In the genomic region with DNA sequence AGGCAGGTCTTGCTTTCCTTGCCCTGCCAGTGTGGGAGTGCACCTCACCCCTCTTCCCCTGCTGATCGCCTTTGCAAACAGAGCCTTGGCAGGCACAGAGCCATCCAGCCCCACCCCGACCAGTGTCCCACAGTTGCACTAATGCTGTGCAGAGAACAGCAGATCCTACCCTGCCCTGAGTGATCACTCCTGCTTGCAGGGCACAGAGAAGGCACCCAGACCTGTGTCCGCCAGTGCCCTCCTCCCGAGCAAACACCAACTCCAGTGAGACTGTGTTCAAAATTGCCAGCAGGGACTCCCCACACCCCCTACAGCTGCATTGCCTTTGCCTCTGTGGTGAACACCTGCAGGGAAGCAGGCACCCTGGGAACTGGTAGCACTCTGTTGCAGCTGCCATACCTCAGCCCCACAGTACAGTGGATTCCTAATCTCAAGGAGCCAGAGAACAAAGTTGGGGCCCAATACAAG, we compare ENCODE assay signal across 26 cellular contexts.
A peak's percentile ranks its signal among the peaks of the same experiment; 100 is the strongest.
DNase-seq lines count a peak whose midpoint lies in the region; ATAC-seq, FAIRE-seq and TF ChIP-seq lines count a peak whose summit lies in the region.
"Had no signal": no experiment of that assay in that cellular context is flagged by ENCODE, and none has a peak within 500 bp of the region (broad histone marks: within the 10 kb centered on the region; RNA-seq: fewer than 3 reads in every experiment).

No MANE protein-coding gene starts in this region.

- no peak overlapping the region for H3K27ac Mint-ChIP-seq in activated CD8-positive, alpha-beta T cell treated with anti-CD3 and anti-CD28 coated beads, Interleukin-2, amount 10 ng/mL, durations not matched to agents 7 days and 5 days
- H3K27ac Mint-ChIP-seq in neural crest cell (ENCODE audit: unreplicated experiment) (peak overlapping the region; percentile 40), MCF 10A (ENCODE audit: low read depth, unreplicated experiment) (no peak overlapping the region)
- H3K27ac Mint-ChIP-seq: CD4-positive, alpha-beta T cell; mesothelial cell of epicardium; T-helper 1 cell treated with Interleukin-12 subunit alpha and Interleukin-12 subunit beta and Interleukin-4 antibody, amounts not matched to agents 30 μg/mL and 1 μg/mL, for 36 hours had no signal

- no TSS peak for BruUV-seq in MCF 10A (replicated peaks; lab: Mats Ljungman, UMichigan)

- TF ChIP-seq CTCF in neural crest cell (conservative IDR thresholded peaks at IDR 0.05) (no peak), MCF 10A (IDR thresholded peaks at IDR 0.05; ENCODE audit: unreplicated experiment) (no peak), D721Med (IDR thresholded peaks at IDR 0.05; ENCODE audit: insufficient read depth, missing control alignments) (no peak)

- no peaks in the 10 kb centered on the region for H3K36me3 Mint-ChIP-seq in activated CD8-positive, alpha-beta T cell treated with anti-CD3 and anti-CD28 coated beads, Interleukin-2, amount 10 ng/mL, durations not matched to agents 7 days and 5 days (ENCODE audit: low read depth)
- H3K36me3 Mint-ChIP-seq in neural crest cell (ENCODE audit: low read depth) (no peaks in the 10 kb centered on the region), MCF 10A (ENCODE audit: insufficient read depth, unreplicated experiment) (no peaks in the 10 kb centered on the region)
- H3K36me3 Mint-ChIP-seq: mesothelial cell of epicardium had no signal

- peak; percentile 47 for DNase-seq in COLO668 (lab: John Stamatoyannopoulos, UW; ENCODE audit: unreplicated experiment)
- DNase-seq in HT-29 (ENCODE audit: low spot score) = peak; percentile 33
- DNase-seq in activated CD8-positive, alpha-beta T cell treated with anti-CD3 and anti-CD28 coated beads, Interleukin-2, amount 10 ng/mL, durations not matched to agents 7 days and 5 days = peak; percentile 22
- no peak for DNase-seq in neural crest cell (ENCODE audit: low read depth, low spot score)
- DNase-seq in MCF 10A (ENCODE audit: unreplicated experiment) = no peak
- DNase-seq in D721Med (ENCODE audit: insufficient read length, low spot score) = no peak
- DNase-seq: activated CD4-positive, alpha-beta T cell treated with anti-CD3 and anti-CD28 coated beads, Interleukin-2, amount 50 U/mL, for 4 hours; activated naive CD4-positive, alpha-beta T cell treated with Interleukin-2 at 50 U/mL for 16 hours; CD4-positive, alpha-beta T cell; DMS79; head of caudate nucleus; left cardiac atrium; NCI-H1092 treated with DMSO at 0.1 percent for 48 hours; NCI-H2171 treated with DMSO at 0.1 percent for 48 hours; PC-3; psoas muscle; SJCRH30; stimulated activated CD4-positive, alpha-beta T cell treated with anti-CD3 and anti-CD28 coated beads, Interleukin-2, amount 100 ng/mL, for 24 hours; stimulated activated naive CD4-positive, alpha-beta T cell treated with Interleukin-2 at 50 U/mL for 16 hours had no signal

- H3K4me3 Mint-ChIP-seq in activated CD8-positive, alpha-beta T cell treated with anti-CD3 and anti-CD28 coated beads, Interleukin-2, amount 10 ng/mL, durations not matched to agents 7 days and 5 days = no peak overlapping the region
- H3K4me3 Mint-ChIP-seq in neural crest cell (no peak overlapping the region), MCF 10A (ENCODE audit: unreplicated experiment) (no peak overlapping the region)
- H3K4me3 Mint-ChIP-seq: mesothelial cell of epicardium; T-helper 1 cell treated with Interleukin-12 subunit alpha and Interleukin-12 subunit beta and Interleukin-4 antibody, amounts not matched to agents 30 μg/mL and 1 μg/mL, for 36 hours had no signal

- intact Hi-C loops in MCF 10A (cut with micrococcal nuclease) = no loop called here

- FAIRE-seq in D721Med (lab: Jason Lieb, UNC) = no peak
- FAIRE-seq: colon, GM12891, HTR-8/SVneo had no signal

- H3K9me3 Mint-ChIP-seq in activated CD8-positive, alpha-beta T cell treated with anti-CD3 and anti-CD28 coated beads, Interleukin-2, amount 10 ng/mL, durations not matched to agents 7 days and 5 days (ENCODE audit: insufficient read depth) = no peaks in the 10 kb centered on the region
- H3K9me3 Mint-ChIP-seq in neural crest cell (no peaks in the 10 kb centered on the region), MCF 10A (ENCODE audit: unreplicated experiment) (no peaks in the 10 kb centered on the region)
- H3K9me3 Mint-ChIP-seq: CD4-positive, alpha-beta T cell; T-helper 1 cell treated with Interleukin-12 subunit alpha and Interleukin-12 subunit beta and Interleukin-4 antibody, amounts not matched to agents 30 μg/mL and 1 μg/mL, for 36 hours had no signal

- CTCF ChIA-PET in activated CD8-positive, alpha-beta T cell treated with anti-CD3 and anti-CD28 coated beads, Interleukin-2, amount 10 ng/mL, durations not matched to agents 7 days and 5 days (lab: Charles Lee) = no interaction called here
- CTCF ChIA-PET in MCF 10A (lab: Yijun Ruan, JAX) = interaction anchor here (0.6 kb wide), 2 partner anchors 96 to 757 kb away, joined by 3 read pairs; no protein-coding TSS in a partner anchor

- POLR2A ChIA-PET in activated CD8-positive, alpha-beta T cell treated with anti-CD3 and anti-CD28 coated beads, Interleukin-2, amount 10 ng/mL, durations not matched to agents 7 days and 5 days (lab: Charles Lee) = interaction anchor here (1.9 kb wide), 1 partner anchor 93 kb away, joined by 6 read pairs; a partner anchor contains a TSS
- POLR2A ChIA-PET in MCF 10A (lab: Yijun Ruan, JAX) = interaction anchor here (0.6 kb wide), 1 partner anchor 1292 kb away, joined by 3 read pairs; no protein-coding TSS in a partner anchor

- H3K4me1 Mint-ChIP-seq in activated CD8-positive, alpha-beta T cell treated with anti-CD3 and anti-CD28 coated beads, Interleukin-2, amount 10 ng/mL, durations not matched to agents 7 days and 5 days (ENCODE audit: low read depth) = peaks cover 19% of the 10 kb centered on the region
- H3K4me1 Mint-ChIP-seq in neural crest cell = no peaks in the 10 kb centered on the region
- no peaks in the 10 kb centered on the region for H3K4me1 Mint-ChIP-seq in MCF 10A (ENCODE audit: insufficient read depth, unreplicated experiment)

- peaks cover 45% of the 10 kb centered on the region for H3K27me3 Mint-ChIP-seq in activated CD8-positive, alpha-beta T cell treated with anti-CD3 and anti-CD28 coated beads, Interleukin-2, amount 10 ng/mL, durations not matched to agents 7 days and 5 days (ENCODE audit: low read depth)
- H3K27me3 Mint-ChIP-seq in neural crest cell (ENCODE audit: low read depth) (no peaks in the 10 kb centered on the region), MCF 10A (ENCODE audit: insufficient read depth, unreplicated experiment) (no peaks in the 10 kb centered on the region)
- H3K27me3 Mint-ChIP-seq: CD4-positive, alpha-beta T cell had no signal

- ATAC-seq in activated CD8-positive, alpha-beta T cell treated with anti-CD3 and anti-CD28 coated beads, Interleukin-2, amount 10 ng/mL, durations not matched to agents 7 days and 5 days = peak; percentile 42
- ATAC-seq in HG03439 (IDR thresholded peaks at IDR 0.05; ENCODE audit: unreplicated experiment) (no peak), HG03095 (IDR thresholded peaks at IDR 0.05; ENCODE audit: unreplicated experiment) (no peak)
- ATAC-seq: left cardiac atrium, PC-3, psoas muscle had no signal

Comparison
In these comparisons a context has a peak if more than half of its experiments do, and no peak if none do; other contexts are left out.
1. DNase-seq: peak in COLO668 (single experiment), HT-29 (single experiment) and activated CD8-positive, alpha-beta T cell treated with anti-CD3 and anti-CD28 coated beads, Interleukin-2, amount 10 ng/mL, durations not matched to agents 7 days and 5 days (single experiment); none in neural crest cell (single experiment), MCF 10A (single experiment) and D721Med (single experiment).